23 cellular contexts compared by ENCODE assay signal in genomic region chr1:24548070-24548469, GRCh38. TPM values are rescaled to one million over a fixed set of nuclear protein-coding genes. Genes with fewer than 3 reads are reported as not detected.
A peak's percentile ranks its signal among the peaks of the same experiment; 100 is the strongest.
DNase-seq lines count a peak whose midpoint lies in the region; ATAC-seq, FAIRE-seq and TF ChIP-seq lines count a peak whose summit lies in the region.
"Had no signal": no experiment of that assay in that cellular context is flagged by ENCODE, and none has a peak within 500 bp of the region (broad histone marks: within the 10 kb centered on the region; RNA-seq: fewer than 3 reads in every experiment).

No MANE protein-coding gene starts in this region.

- peak overlapping the region; percentile 78; the same call in 1 of the 2 replicates for H2AFZ ChIP-seq in OCI-LY7 (ENCODE audit: low read length)

- no peaks in the 10 kb centered on the region for H3K9me3 ChIP-seq in BLaER1 treated with 17β-estradiol and CSF1 and Interleukin-3, amounts not matched to agents 10 nM and 100 nM (replicated peaks in 1 of 11)
- H3K9me3 ChIP-seq in OCI-LY7 (ENCODE audit: low read length): no peaks in the 10 kb centered on the region
- no peaks in the 10 kb centered on the region for H3K9me3 ChIP-seq in mucosa of descending colon
- H3K9me3 ChIP-seq in stomach: no peaks in the 10 kb centered on the region

- no peak for TF ChIP-seq EP300 in stomach (IDR thresholded peaks at IDR 0.05)

- H3K79me2 ChIP-seq in OCI-LY7 (ENCODE audit: insufficient read depth, low read depth, low read length): no peaks in the 10 kb centered on the region

- peak; percentile 74 for FAIRE-seq in colon (lab: Jason Lieb, UNC)
- FAIRE-seq: GM12878 had no signal

- intact Hi-C loops in OCI-LY7 (cut with micrococcal nuclease; ENCODE audit: unreplicated experiment) (no loop called here), mucosa of descending colon (cut with DNase I, micrococcal nuclease) (no loop called here), stomach (cut with DNase I; ENCODE audit: low total_unique reads) (no loop called here)

- peak overlapping the region in 6 of 11 experiments; percentile 1 to 43 (median 13); a peak in 5 of 22 replicates for H3K4me2 ChIP-seq in BLaER1 treated with 17β-estradiol and CSF1 and Interleukin-3, amounts not matched to agents 10 nM and 100 nM
- H3K4me2 ChIP-seq in OCI-LY7 (ENCODE audit: low read length): peak overlapping the region; percentile 63

- no peak overlapping the region for H3K9ac ChIP-seq in BLaER1 treated with 17β-estradiol and CSF1 and Interleukin-3, amounts not matched to agents 10 nM and 100 nM

- peaks cover 0 to 26% (median 9%) of the 10 kb centered on the region in 10 experiments; a peak in 11 of 20 replicates for H3K4me1 ChIP-seq in BLaER1 treated with 17β-estradiol and CSF1 and Interleukin-3, amounts not matched to agents 10 nM and 100 nM
- H3K4me1 ChIP-seq in OCI-LY7 (ENCODE audit: insufficient read depth, low read length, poor library complexity, severe bottlenecking): peaks cover 71% of the 10 kb centered on the region
- peaks cover 9% of the 10 kb centered on the region for H3K4me1 ChIP-seq in mucosa of descending colon (ENCODE audit: low read depth)
- H3K4me1 ChIP-seq in stomach: peaks cover 0 to 9% (median 3%) of the 10 kb centered on the region in 4 donors

- peaks cover 7 to 25% (median 14%) of the 10 kb centered on the region in 11 experiments; a peak in 17 of 22 replicates for H3K27me3 ChIP-seq in BLaER1 treated with 17β-estradiol and CSF1 and Interleukin-3, amounts not matched to agents 10 nM and 100 nM
- peaks cover 0 to 6% (median 0%) of the 10 kb centered on the region in 3 donors for H3K27me3 ChIP-seq in stomach

- POLR2A ChIA-PET in OCI-LY7 (lab: Charles Lee): interaction anchor here (0.6 to 2.8 kb wide), 10 partner anchors 10 to 395 kb away, joined by 3 to 16 read pairs (median 3); no protein-coding TSS in a partner anchor

- no peak overlapping the region for H3K4me3 ChIP-seq in BLaER1 treated with 17β-estradiol and CSF1 and Interleukin-3, amounts not matched to agents 10 nM and 100 nM
- H3K4me3 ChIP-seq in OCI-LY7 (ENCODE audit: low read depth, low read length, poor library complexity, severe bottlenecking) (peak overlapping the region; percentile 5), mucosa of descending colon (no peak overlapping the region), stomach (no peak overlapping the region)
- H3K4me3 ChIP-seq: GM12878 had no signal

- H4K20me1 ChIP-seq in BLaER1 treated with 17β-estradiol and CSF1 and Interleukin-3, amounts not matched to agents 10 nM and 100 nM: no peaks in the 10 kb centered on the region; a peak in 1 of 22 replicates
- no peaks in the 10 kb centered on the region for H4K20me1 ChIP-seq in OCI-LY7 (ENCODE audit: insufficient read depth, low read length)

- TF ChIP-seq POLR2A in stomach (IDR thresholded peaks at IDR 0.05): no peak

- CTCF ChIA-PET in OCI-LY7 (lab: Charles Lee; ENCODE audit: unreplicated experiment): interaction anchor here (0.9 to 1.5 kb wide), 2 partner anchors 10 to 31 kb away, joined by 3 to 8 read pairs; no protein-coding TSS in a partner anchor

- peak; percentile 66 for ATAC-seq in mucosa of descending colon
- ATAC-seq: GM12878 had no signal

- no peak overlapping the region for H3K27ac ChIP-seq in BLaER1 treated with 17β-estradiol and CSF1 and Interleukin-3, amounts not matched to agents 10 nM and 100 nM
- H3K27ac ChIP-seq in OCI-LY7 (ENCODE audit: low read depth, low read length, poor library complexity, severe bottlenecking) (peak overlapping the region; percentile 58), caudate nucleus (ENCODE audit: low read depth, low read length) (no peak overlapping the region), stomach (no peak overlapping the region)
- H3K27ac ChIP-seq: HL-60 had no signal

- TF ChIP-seq CTCF in OCI-LY7 (conservative IDR thresholded peaks at IDR 0.05; ENCODE audit: low read length) (no peak), mucosa of descending colon (IDR thresholded peaks at IDR 0.05) (no peak), stomach (IDR thresholded peaks at IDR 0.05) (no peak)

- no peaks in the 10 kb centered on the region for H3K9me2 ChIP-seq in OCI-LY7 (ENCODE audit: insufficient read depth, low read length)

- no TSS peak for BruUV-seq in OCI-LY7 (replicated peaks; lab: Mats Ljungman, UMichigan)

- DNase-seq in OCI-LY7 (ENCODE audit: low spot score) (no peak), mucosa of descending colon (no peak), caudate nucleus (lab: John Stamatoyannopoulos, UW) (no peak), stomach (no peak), D341Med (ENCODE audit: low spot score) (no peak), middle frontal gyrus (ENCODE audit: extremely low spot score, low spot score) (no peak)
- DNase-seq: 8988T; C1 segment of cervical spinal cord; CD4-positive, CD25-positive, alpha-beta regulatory T cell; CD8-positive, alpha-beta memory T cell; COR-L47; DMS79 treated with DMSO at 0.1 percent for 48 hours; EL; GOT3; H7 had no signal

- H3K36me3 ChIP-seq in BLaER1 treated with 17β-estradiol and CSF1 and Interleukin-3, amounts not matched to agents 10 nM and 100 nM: no peaks in the 10 kb centered on the region
- H3K36me3 ChIP-seq in OCI-LY7 (ENCODE audit: insufficient read depth, low read length) (no peaks in the 10 kb centered on the region), mucosa of descending colon (ENCODE audit: low read depth) (no peaks in the 10 kb centered on the region), stomach (no peaks in the 10 kb centered on the region)

- 64 to 76% (median 69%) methylated on average over 3 of the region's 3 CpGs for WGBS in stomach, 5 donors

RNA-seq across cellular contexts. Expression of gene NCMAP, which starts 7.8 kb away (rescaled TPM):
- total RNA-seq in OCI-LY7 (2014; rRNA removed; shearing (Covaris generic)): 0.95 and 1.1 TPM in 2 replicates
- total RNA-seq in OCI-LY7 (2022) (0.99 and 1.0 TPM in 2 replicates), mucosa of descending colon (1 to 10 TPM in 2 of 3 donors, under 1 TPM in 1; 0.60 to 1.9 (median 1.9) TPM), stomach (1 to 10 TPM in 3 of 5 donors, under 1 TPM in 2; 0.29 to 9.3 (median 3.9) TPM)
- 1 to 10 TPM; 2.4 to 5.0 (median 4.3) TPM for polyA plus RNA-seq in stomach
- total RNA-seq: A673; CD4-positive, CD25-positive, alpha-beta regulatory T cell; G401; GM12878; HT1080 had no signal
- polyA plus RNA-seq: AG04450; CD8-positive, alpha-beta memory T cell; GM12878 had no signal

RNA-seq across cellular contexts. Expression of gene RCAN3, which starts 45.4 kb away (rescaled TPM):
- 13.0 and 22.9 TPM in 2 replicates for total RNA-seq in OCI-LY7 (2014; rRNA removed; shearing (Covaris generic))
- total RNA-seq in OCI-LY7 (2022): 47.8 and 57.2 TPM in 2 replicates
- 10 to 100 TPM in 2 of 3 donors, 1 to 10 TPM in 1; 9.2 to 15.0 (median 12.8) TPM for total RNA-seq in mucosa of descending colon
- total RNA-seq in stomach: 10 to 100 TPM in 2 of 5 donors, 1 to 10 TPM in 3; 2.9 to 52.0 (median 9.3) TPM
- polyA plus RNA-seq in stomach: 10 to 100 TPM in 1 of 3 donors, 1 to 10 TPM in 2; 5.7 to 10.7 (median 5.9) TPM
